ENCODE assay signal across 13 cellular contexts in the genomic region with DNA sequence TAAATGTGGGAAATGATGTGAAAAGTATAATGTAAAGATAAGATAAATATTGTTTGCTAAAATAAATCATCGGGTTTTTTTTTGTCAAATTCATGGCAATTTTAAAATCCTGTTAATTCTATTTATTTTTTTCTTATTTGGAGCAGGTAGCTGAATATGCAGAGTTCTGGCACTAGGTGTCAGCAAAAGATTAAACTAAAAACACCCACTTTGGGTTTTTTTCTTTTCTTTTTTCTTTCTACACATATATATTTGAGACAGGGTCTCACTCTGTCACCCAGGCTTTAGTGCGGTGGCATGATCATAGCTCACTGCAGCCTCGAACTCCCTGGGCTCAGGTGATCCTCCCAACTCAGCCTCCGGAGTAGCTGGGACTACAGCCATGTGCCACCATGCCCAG. TPM values are rescaled to one million over a fixed set of nuclear protein-coding genes. Genes with fewer than 3 reads are reported as not detected.
DNase-seq lines count a peak whose midpoint lies in the region; ATAC-seq and TF ChIP-seq lines count a peak whose summit lies in the region.
"Had no signal": no experiment of that assay in that cellular context is flagged by ENCODE, and none has a peak within 500 bp of the region (broad histone marks: within the 10 kb centered on the region; RNA-seq: fewer than 3 reads in every experiment).

No MANE protein-coding gene starts in this region.

- H3K27me3 ChIP-seq in heart right ventricle, result peaks cover 0 to 10% (median 0%) of the 10 kb centered on the region in 7 donors
- H3K27me3 ChIP-seq in PC-3 (ENCODE audit: low read length), result no peaks in the 10 kb centered on the region
- H3K27me3 ChIP-seq in esophagus muscularis mucosa, result no peaks in the 10 kb centered on the region
- H3K27me3 ChIP-seq in transverse colon, result no peaks in the 10 kb centered on the region

- H3K36me3 ChIP-seq in heart right ventricle (no peaks in the 10 kb centered on the region), PC-3 (ENCODE audit: low read depth, low read length) (no peaks in the 10 kb centered on the region), esophagus muscularis mucosa (no peaks in the 10 kb centered on the region), transverse colon (no peaks in the 10 kb centered on the region)

- no peaks in the 10 kb centered on the region for H3K9me2 ChIP-seq in PC-3 (replicated peaks; ENCODE audit: low read length)

- no peak for TF ChIP-seq EP300 in esophagus muscularis mucosa (IDR thresholded peaks at IDR 0.05)
- no peak for TF ChIP-seq EP300 in transverse colon (IDR thresholded peaks at IDR 0.05; ENCODE audit: low read depth)

- H3K4me1 ChIP-seq in heart right ventricle (no peaks in the 10 kb centered on the region), PC-3 (ENCODE audit: insufficient read depth, low read length) (no peaks in the 10 kb centered on the region), esophagus muscularis mucosa (no peaks in the 10 kb centered on the region), transverse colon (no peaks in the 10 kb centered on the region)

- POLR2A ChIA-PET in PC-3 (lab: Charles Lee; ENCODE audit: unreplicated experiment), result no interaction called here

- TF ChIP-seq POLR2A in esophagus muscularis mucosa (IDR thresholded peaks at IDR 0.05; ENCODE audit: low read depth) (no peak), transverse colon (IDR thresholded peaks at IDR 0.05) (no peak)

- no peaks in the 10 kb centered on the region for H3K79me2 ChIP-seq in PC-3 (ENCODE audit: low read length)

- BruUV-seq in PC-3 (replicated peaks; lab: Mats Ljungman, UMichigan), result no TSS peak

- DNase-seq in heart right ventricle (no peak), Right ventricle myocardium superior (no peak), PC-3 (peak; percentile 34), esophagus muscularis mucosa (ENCODE audit: extremely low spot score) (no peak), transverse colon (no peak), EL (no peak), NCI-H2081 (lab: John Stamatoyannopoulos, UW) (no peak)
- no peak for DNase-seq in activated CD4-positive, alpha-beta T cell treated with anti-CD3 and anti-CD28 coated beads, Interleukin-2, amount 50 U/mL, for 4 hours
- DNase-seq: activated T-cell treated with anti-CD3 and anti-CD28 coated beads, Interleukin-2, amount 50 U/mL, for 4 hours; Calu3; naive B cell had no signal

- WGBS in heart right ventricle, 2 donors, result 82 to 85% methylated on average over 4 of the region's 4 CpGs
- WGBS in esophagus muscularis mucosa, result 65% methylated on average over 4 of the region's 4 CpGs
- WGBS in transverse colon (ENCODE audit: low coverage in 1 of 2), 2 donors, result 67 to 81% methylated on average over 3 to 4 of the region's 4 CpGs

- H3K27ac ChIP-seq in heart right ventricle (no peak overlapping the region), PC-3 (ENCODE audit: low read length) (no peak overlapping the region), esophagus muscularis mucosa (replicated peaks in 1 of 4) (no peak overlapping the region), transverse colon (no peak overlapping the region)
- H3K27ac ChIP-seq: HL-60 had no signal

- TF ChIP-seq CTCF in heart right ventricle (IDR thresholded peaks at IDR 0.05) (peak in 7 of 9 donors; percentile 11 to 47 (median 39)), PC-3 (conservative IDR thresholded peaks at IDR 0.05; ENCODE audit: low read depth, low read length) (peak; percentile 59), esophagus muscularis mucosa (IDR thresholded peaks at IDR 0.05) (peak; percentile 23 to 29 (median 25)), transverse colon (IDR thresholded peaks at IDR 0.05) (peak in 4 of 5 experiments; percentile 10 to 22 (median 16))

- in situ Hi-C loops in transverse colon (cut with MboI; ENCODE audit: low pct_ligation_motif_present in 1 of 4, low pct_unique_long_range_greater_than_20kb in 1 of 4, low sequenced_read_pairs in 3 of 4), result no loop called here

- no peaks in the 10 kb centered on the region for H4K20me1 ChIP-seq in PC-3 (ENCODE audit: low read length)

- CTCF ChIA-PET in PC-3 (lab: Charles Lee), result interaction anchor here (0.7 to 1.2 kb wide), 4 partner anchors 56 to 405 kb away, joined by 3 to 8 read pairs (median 4); no protein-coding TSS in a partner anchor

- H3K4me2 ChIP-seq in PC-3 (ENCODE audit: low read length), result no peak overlapping the region

- H3K4me3 ChIP-seq in heart right ventricle, result no peak overlapping the region
- H3K4me3 ChIP-seq in PC-3 (ENCODE audit: low read length), result no peak overlapping the region
- H3K4me3 ChIP-seq in esophagus muscularis mucosa, result no peak overlapping the region
- H3K4me3 ChIP-seq in transverse colon, result no peak overlapping the region

- H3K9ac ChIP-seq in PC-3 (ENCODE audit: low read length), result no peak overlapping the region

- ATAC-seq in heart right ventricle (no peak), Right ventricle myocardium superior (ENCODE audit: poor library complexity) (no peak), PC-3 (no peak)
- ATAC-seq: activated T-cell treated with anti-CD3 and anti-CD28 coated beads, Interleukin-2, amount 50 U/mL, for 4 hours; Right ventricle myocardium inferior had no signal

- intact Hi-C loops in heart right ventricle (cut with DNase I) (loop anchor here in 2 of 10 donors (5.0 to 10.0 kb wide), 2 partner anchors 386 to 389 kb away; no protein-coding TSS in a partner anchor), Right ventricle myocardium superior (cut with DNase I) (no loop called here), PC-3 (cut with micrococcal nuclease) (loop anchor here (1.0 to 10.0 kb wide), 4 partner anchors 141 to 405 kb away; no protein-coding TSS in a partner anchor), esophagus muscularis mucosa (cut with DNase I) (loop anchor here (10.0 kb wide), 1 partner anchor 249 kb away; no protein-coding TSS in a partner anchor), transverse colon (cut with DNase I; ENCODE audit: low total_unique reads) (no loop called here)

- H3F3A ChIP-seq in PC-3 (ENCODE audit: low read length, unreplicated experiment), result no peaks in the 10 kb centered on the region

- no peak overlapping the region for H2AFZ ChIP-seq in PC-3 (ENCODE audit: low read length)

- H3K9me3 ChIP-seq in heart right ventricle (no peaks in the 10 kb centered on the region), PC-3 (ENCODE audit: low read length) (no peaks in the 10 kb centered on the region), esophagus muscularis mucosa (no peaks in the 10 kb centered on the region), transverse colon (no peaks in the 10 kb centered on the region)

RNA-seq across cellular contexts. Expression of a gene that starts 6.9 kb away (rescaled TPM):
- total RNA-seq in heart right ventricle (10 to 100 TPM; 14.3 to 27.7 (median 16.5) TPM), Right ventricle myocardium superior (18.0 TPM), PC-3 (2014; rRNA removed) (13.0 and 13.8 TPM in 2 replicates), esophagus muscularis mucosa (10 to 100 TPM; 12.0 to 13.9 (median 13.3) TPM), transverse colon (100 to 1,000 TPM in 1 of 4 donors, 10 to 100 TPM in 2, 1 to 10 TPM in 1; 7.0 to 143 (median 38.4) TPM)
- 10 to 100 TPM in 1 of 2 donors, 1 to 10 TPM in 1; 7.6 to 20.8 TPM for polyA plus RNA-seq in heart right ventricle

Comparison
In these comparisons a context has a peak if more than half of its experiments do, and no peak if none do; other contexts are left out.
1. intact Hi-C loops: an anchor here in PC-3 (1.0 to 10.0 kb wide) and esophagus muscularis mucosa (10.0 kb wide); none called in Right ventricle myocardium superior and transverse colon.